In the genomic region with DNA sequence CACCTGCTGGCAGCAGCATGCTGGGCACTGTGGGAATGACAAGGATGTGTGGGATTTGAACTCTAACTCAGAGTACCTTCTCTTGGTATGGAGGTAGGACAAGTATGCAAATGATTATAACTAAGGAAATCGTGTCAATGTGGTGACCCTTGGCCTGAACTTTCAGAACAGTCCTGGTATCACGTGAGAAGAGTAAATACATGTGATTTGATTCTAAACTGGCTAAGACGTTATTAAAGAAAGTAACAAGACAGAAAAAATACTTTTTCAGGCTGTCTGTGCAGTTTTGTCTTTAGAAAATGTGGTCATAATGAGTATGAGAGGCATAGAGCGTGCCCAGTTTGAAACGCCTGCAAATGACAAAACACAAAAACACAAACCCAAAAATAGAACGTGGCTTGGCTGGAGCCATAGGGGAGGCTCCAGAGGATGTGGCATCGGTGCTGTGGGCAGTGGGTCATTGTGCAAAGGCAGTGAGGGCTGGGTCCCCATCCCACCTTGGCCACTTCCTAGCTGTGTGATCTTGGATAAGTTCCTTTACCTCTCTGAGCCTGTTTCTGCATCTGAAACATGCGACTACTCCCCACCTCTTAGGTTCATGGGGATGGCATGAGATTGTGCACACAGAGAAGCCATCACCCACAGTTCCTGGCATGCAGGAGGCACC, we compare ENCODE assay signal across 1 cellular context.
TF ChIP-seq lines count a peak whose summit lies in the region.

No MANE protein-coding gene starts in this region.

TF ChIP-seq in A549, 52 proteins besides CTCF, POLR2A, EP300 and RAD21:
- TF ChIP-seq ZFP36 (IDR thresholded peaks at IDR 0.05; ENCODE audit: borderline replicate concordance, partially characterized antibody) (no peak), SMC3 (IDR thresholded peaks at IDR 0.05) (no peak), MYC (IDR thresholded peaks at IDR 0.05; ENCODE audit: borderline replicate concordance, low read length) (no peak), HOXB13 (CRISPR knock-in tag; IDR thresholded peaks at IDR 0.05; ENCODE audit: low read depth) (no peak), RFX5 (IDR thresholded peaks at IDR 0.05) (no peak), KDM1A (IDR thresholded peaks at IDR 0.05; ENCODE audit: low read depth) (no peak), TFCP2L1 (CRISPR knock-in tag; IDR thresholded peaks at IDR 0.05) (no peak)
- TF ChIP-seq, protein P1, sequence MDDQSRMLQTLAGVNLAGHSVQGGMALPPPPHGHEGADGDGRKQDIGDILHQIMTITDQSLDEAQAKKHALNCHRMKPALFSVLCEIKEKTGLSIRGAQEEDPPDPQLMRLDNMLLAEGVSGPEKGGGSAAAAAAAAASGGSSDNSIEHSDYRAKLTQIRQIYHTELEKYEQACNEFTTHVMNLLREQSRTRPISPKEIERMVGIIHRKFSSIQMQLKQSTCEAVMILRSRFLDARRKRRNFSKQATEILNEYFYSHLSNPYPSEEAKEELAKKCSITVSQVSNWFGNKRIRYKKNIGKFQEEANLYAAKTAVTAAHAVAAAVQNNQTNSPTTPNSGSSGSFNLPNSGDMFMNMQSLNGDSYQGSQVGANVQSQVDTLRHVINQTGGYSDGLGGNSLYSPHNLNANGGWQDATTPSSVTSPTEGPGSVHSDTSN (IDR thresholded peaks at IDR 0.05), result no peak
- TF ChIP-seq, protein P2, sequence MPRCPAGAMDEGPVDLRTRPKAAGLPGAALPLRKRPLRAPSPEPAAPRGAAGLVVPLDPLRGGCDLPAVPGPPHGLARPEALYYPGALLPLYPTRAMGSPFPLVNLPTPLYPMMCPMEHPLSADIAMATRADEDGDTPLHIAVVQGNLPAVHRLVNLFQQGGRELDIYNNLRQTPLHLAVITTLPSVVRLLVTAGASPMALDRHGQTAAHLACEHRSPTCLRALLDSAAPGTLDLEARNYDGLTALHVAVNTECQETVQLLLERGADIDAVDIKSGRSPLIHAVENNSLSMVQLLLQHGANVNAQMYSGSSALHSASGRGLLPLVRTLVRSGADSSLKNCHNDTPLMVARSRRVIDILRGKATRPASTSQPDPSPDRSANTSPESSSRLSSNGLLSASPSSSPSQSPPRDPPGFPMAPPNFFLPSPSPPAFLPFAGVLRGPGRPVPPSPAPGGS (IDR thresholded peaks at IDR 0.05), result no peak
